2 cellular contexts compared by ENCODE assay signal in genomic region chr17:19369107-19369778, GRCh38.
TF ChIP-seq lines count a peak whose summit lies in the region.

No MANE protein-coding gene starts in this region.

TF ChIP-seq in H1, 55 proteins besides CTCF, POLR2A, EP300 and RAD21:
- no peak for TF ChIP-seq PHF8 (conservative IDR thresholded peaks at IDR 0.05; ENCODE audit: low read depth, low read length)
- TF ChIP-seq RBBP5 (IDR thresholded peaks at IDR 0.05; ENCODE audit: borderline replicate concordance, low read depth, low read length) = no peak
- TF ChIP-seq CHD7 (IDR thresholded peaks at IDR 0.05; ENCODE audit: insufficient replicate concordance, low read length) = no peak
- TF ChIP-seq JUN (IDR thresholded peaks at IDR 0.05; ENCODE audit: low read depth, low read length) = no peak
TF ChIP-seq in H1: peak in this region for 0.

TF ChIP-seq in SK-N-SH treated with all-trans-retinoic acid at 6 μM for 48 hours, 23 proteins besides CTCF, POLR2A, EP300 and RAD21:
- no peak for TF ChIP-seq TSHZ2 (CRISPR knock-in tag; IDR thresholded peaks at IDR 0.05)
- no peak for TF ChIP-seq SNAI2 (CRISPR knock-in tag; IDR thresholded peaks at IDR 0.05)
- TF ChIP-seq PPARA (CRISPR knock-in tag; IDR thresholded peaks at IDR 0.05; ENCODE audit: borderline replicate concordance) = no peak
- TF ChIP-seq CSDC2 (CRISPR knock-in tag; IDR thresholded peaks at IDR 0.05) = no peak
- TF ChIP-seq ZNF70 (CRISPR knock-in tag; IDR thresholded peaks at IDR 0.05) = no peak
- no peak for TF ChIP-seq CREB5 (CRISPR knock-in tag; IDR thresholded peaks at IDR 0.05; ENCODE audit: low read depth)
- TF ChIP-seq BACH2 (CRISPR knock-in tag; IDR thresholded peaks at IDR 0.05; ENCODE audit: borderline replicate concordance) = no peak
